Comparison of ENCODE assay signal across 1 cellular context in the genomic region with DNA sequence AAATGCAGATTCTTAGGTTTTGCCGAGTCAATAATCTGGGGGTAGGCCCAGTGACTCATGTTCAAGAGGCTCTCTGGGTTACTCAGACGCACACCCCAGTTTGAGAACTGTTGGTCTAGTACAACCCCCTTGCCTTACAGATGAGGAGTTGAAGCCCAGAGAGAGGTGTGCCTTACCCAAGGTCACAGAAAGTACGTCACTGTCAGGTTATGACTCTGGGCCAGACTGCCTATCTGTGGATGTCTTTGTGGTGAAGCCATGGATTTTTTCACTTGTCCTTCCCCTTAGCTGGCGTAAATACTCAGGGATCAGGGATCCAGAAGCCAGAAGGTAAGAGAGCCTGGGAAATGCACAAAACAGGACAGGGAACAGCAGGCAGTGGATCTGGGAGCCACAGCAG.
A peak's percentile ranks its signal among the peaks of the same experiment; 100 is the strongest.
TF ChIP-seq lines count a peak whose summit lies in the region.

No MANE protein-coding gene starts in this region.

TF ChIP-seq in HepG2, 621 proteins besides CTCF, POLR2A, EP300 and RAD21:
- TF ChIP-seq, protein P1, sequence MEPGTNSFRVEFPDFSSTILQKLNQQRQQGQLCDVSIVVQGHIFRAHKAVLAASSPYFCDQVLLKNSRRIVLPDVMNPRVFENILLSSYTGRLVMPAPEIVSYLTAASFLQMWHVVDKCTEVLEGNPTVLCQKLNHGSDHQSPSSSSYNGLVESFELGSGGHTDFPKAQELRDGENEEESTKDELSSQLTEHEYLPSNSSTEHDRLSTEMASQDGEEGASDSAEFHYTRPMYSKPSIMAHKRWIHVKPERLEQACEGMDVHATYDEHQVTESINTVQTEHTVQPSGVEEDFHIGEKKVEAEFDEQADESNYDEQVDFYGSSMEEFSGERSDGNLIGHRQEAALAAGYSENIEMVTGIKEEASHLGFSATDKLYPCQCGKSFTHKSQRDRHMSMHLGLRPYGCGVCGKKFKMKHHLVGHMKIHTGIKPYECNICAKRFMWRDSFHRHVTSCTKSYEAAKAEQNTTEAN (CRISPR knock-in tag; conservative IDR thresholded peaks at IDR 0.05): no peak
- TF ChIP-seq CREB1 (IDR thresholded peaks at IDR 0.05) (peak; percentile 7; the same call in 1 of the 2 replicates), CREB1 (CRISPR knock-in tag; IDR thresholded peaks at IDR 0.05) (no peak)
- TF ChIP-seq, protein P2, sequence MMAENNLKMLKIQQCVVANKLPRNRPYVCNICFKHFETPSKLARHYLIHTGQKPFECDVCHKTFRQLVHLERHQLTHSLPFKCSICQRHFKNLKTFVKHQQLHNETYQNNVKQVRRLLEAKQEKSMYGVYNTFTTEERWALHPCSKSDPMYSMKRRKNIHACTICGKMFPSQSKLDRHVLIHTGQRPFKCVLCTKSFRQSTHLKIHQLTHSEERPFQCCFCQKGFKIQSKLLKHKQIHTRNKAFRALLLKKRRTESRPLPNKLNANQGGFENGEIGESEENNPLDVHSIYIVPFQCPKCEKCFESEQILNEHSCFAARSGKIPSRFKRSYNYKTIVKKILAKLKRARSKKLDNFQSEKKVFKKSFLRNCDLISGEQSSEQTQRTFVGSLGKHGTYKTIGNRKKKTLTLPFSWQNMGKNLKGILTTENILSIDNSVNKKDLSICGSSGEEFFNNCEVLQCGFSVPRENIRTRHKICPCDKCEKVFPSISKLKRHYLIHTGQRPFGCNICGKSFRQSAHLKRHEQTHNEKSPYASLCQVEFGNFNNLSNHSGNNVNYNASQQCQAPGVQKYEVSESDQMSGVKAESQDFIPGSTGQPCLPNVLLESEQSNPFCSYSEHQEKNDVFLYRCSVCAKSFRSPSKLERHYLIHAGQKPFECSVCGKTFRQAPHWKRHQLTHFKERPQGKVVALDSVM (CRISPR knock-in tag; IDR thresholded peaks at IDR 0.05): no peak
